In genomic region chr5:66118294-66118693, GRCh38 we compare ENCODE assay signal across 23 cellular contexts.
"Had no signal": no experiment of that assay in that cellular context is flagged by ENCODE, and none has a peak within 500 bp of the region (broad histone marks: within the 10 kb centered on the region; RNA-seq: fewer than 3 reads in every experiment).

No MANE protein-coding gene starts in this region.

- H3K36me3 ChIP-seq: breast epithelium, Peyer's patch had no signal

- DNase-seq: activated CD4-positive, alpha-beta T cell treated with anti-CD3 and anti-CD28 coated beads for 48 hours; activated CD4-positive, alpha-beta T cell treated with anti-CD3 and anti-CD28 coated beads, Interleukin-2, amount 50 U/mL, for 4 hours; activated CD4-positive, CD25-positive, alpha-beta regulatory T cell treated with anti-CD3 and anti-CD28 coated beads, Interleukin-2, amount 50 U/mL, for 72 hours; activated CD8-positive, alpha-beta memory T cell treated with anti-CD3 and anti-CD28 coated beads, Interleukin-2, amount 50 U/mL, for 48 hours; activated CD8-positive, alpha-beta T cell treated with anti-CD3 and anti-CD28 coated beads, Interleukin-2, amount 10 ng/mL, durations not matched to agents 7 days and 5 days; activated T-cell treated with anti-CD3 and anti-CD28 coated beads, Interleukin-2, amount 50 U/mL, for 1 hour; aorta; central memory CD4-positive, alpha-beta T cell; Karpas-422; NCI-H1048; NCI-H146; NCI-H2029 treated with DMSO at 0.1 percent for 48 hours; NCI-H524 treated with DMSO at 0.1 percent for 48 hours; NCI-H774; Peyer's patch; SHP77 treated with DMSO at 0.1 percent for 48 hours; T-helper 9 cell had no signal

- H3K4me3 Mint-ChIP-seq: activated CD8-positive, alpha-beta T cell treated with anti-CD3 and anti-CD28 coated beads, Interleukin-2, amount 10 ng/mL, durations not matched to agents 7 days and 5 days; activated naive CD4-positive, alpha-beta T cell treated with anti-CD3 and anti-CD28 coated beads, Interleukin-2, amount 50 U/mL, for 24 hours; T-helper 1 cell treated with Interleukin-12 subunit alpha and Interleukin-12 subunit beta and Interleukin-4 antibody, amounts not matched to agents 30 μg/mL and 1 μg/mL, for 36 hours; WTC11 had no signal

- H3K27me3 Mint-ChIP-seq: activated naive CD4-positive, alpha-beta T cell treated with anti-CD3 and anti-CD28 coated beads, Interleukin-2, amount 50 U/mL, for 24 hours had no signal

- H3K9me3 Mint-ChIP-seq: T-helper 1 cell treated with Interleukin-12 subunit alpha and Interleukin-12 subunit beta and Interleukin-4 antibody, amounts not matched to agents 30 μg/mL and 1 μg/mL, for 36 hours; WTC11 had no signal

- H3K4me1 Mint-ChIP-seq: activated naive CD4-positive, alpha-beta T cell treated with anti-CD3 and anti-CD28 coated beads, Interleukin-2, amount 50 U/mL, for 24 hours; WTC11 had no signal

- H3K4me1 ChIP-seq: breast epithelium, Peyer's patch had no signal

- H3K36me3 Mint-ChIP-seq: activated naive CD4-positive, alpha-beta T cell treated with anti-CD3 and anti-CD28 coated beads, Interleukin-2, amount 50 U/mL, for 24 hours; WTC11 had no signal

- ATAC-seq: activated CD8-positive, alpha-beta T cell treated with anti-CD3 and anti-CD28 coated beads, Interleukin-2, amount 10 ng/mL, durations not matched to agents 7 days and 5 days; K562; WTC11 had no signal

- H3K9me3 ChIP-seq: Peyer's patch had no signal

- H3K27me3 ChIP-seq: breast epithelium, Peyer's patch had no signal

- H3K27ac Mint-ChIP-seq: activated CD8-positive, alpha-beta T cell treated with anti-CD3 and anti-CD28 coated beads, Interleukin-2, amount 10 ng/mL, durations not matched to agents 7 days and 5 days; activated naive CD4-positive, alpha-beta T cell treated with anti-CD3 and anti-CD28 coated beads, Interleukin-2, amount 50 U/mL, for 24 hours; T-helper 1 cell treated with Interleukin-12 subunit alpha and Interleukin-12 subunit beta and Interleukin-4 antibody, amounts not matched to agents 30 μg/mL and 1 μg/mL, for 36 hours; WTC11 had no signal

- H3K27ac ChIP-seq: breast epithelium, Peyer's patch, RWPE1 had no signal

- H3K4me3 ChIP-seq: breast epithelium, K562, Peyer's patch had no signal
